In the genomic region with DNA sequence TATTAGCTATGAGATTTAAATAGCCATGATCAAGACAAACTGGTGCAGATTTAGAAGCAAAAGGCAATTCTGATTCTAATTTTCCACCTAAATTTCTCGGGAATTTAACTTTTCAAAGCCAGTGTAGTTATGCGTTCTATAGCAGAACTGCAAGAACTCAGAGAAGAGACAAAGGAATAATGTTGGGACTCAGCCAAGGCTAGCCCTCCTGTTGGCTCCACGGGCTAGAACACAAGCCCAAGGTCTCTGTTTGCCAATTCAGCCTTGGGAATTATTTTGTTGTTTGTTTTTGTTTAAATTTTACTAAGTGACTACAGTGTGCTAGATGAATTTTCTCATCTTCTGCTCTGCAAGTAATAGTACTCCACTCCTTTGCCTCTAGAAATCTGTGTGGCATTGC, we compare ENCODE assay signal across 11 cellular contexts.
"Had no signal": no experiment of that assay in that cellular context is flagged by ENCODE, and none has a peak within 500 bp of the region (broad histone marks: within the 10 kb centered on the region; RNA-seq: fewer than 3 reads in every experiment).

No MANE protein-coding gene starts in this region.

- H2AFZ ChIP-seq: GM23248, GM23338 had no signal

- DNase-seq: GM23248, GOT3, H7, H9, HCEC 1CT, HFFc6 had no signal

- FAIRE-seq: H1, H54 had no signal

- H3K4me2 ChIP-seq: GM23338 had no signal

- H3K4me3 ChIP-seq: GM23248, GM23338, HAP-1 had no signal

- H3K36me3 ChIP-seq: HAP-1 had no signal

- H3K9ac ChIP-seq: GM23248 had no signal

- H3K9me3 ChIP-seq: HAP-1 had no signal

- H3K27ac ChIP-seq: GM23248 had no signal

- ATAC-seq: GM23338, HCT116 had no signal
